ENCODE assay signal across 12 cellular contexts in the genomic region with DNA sequence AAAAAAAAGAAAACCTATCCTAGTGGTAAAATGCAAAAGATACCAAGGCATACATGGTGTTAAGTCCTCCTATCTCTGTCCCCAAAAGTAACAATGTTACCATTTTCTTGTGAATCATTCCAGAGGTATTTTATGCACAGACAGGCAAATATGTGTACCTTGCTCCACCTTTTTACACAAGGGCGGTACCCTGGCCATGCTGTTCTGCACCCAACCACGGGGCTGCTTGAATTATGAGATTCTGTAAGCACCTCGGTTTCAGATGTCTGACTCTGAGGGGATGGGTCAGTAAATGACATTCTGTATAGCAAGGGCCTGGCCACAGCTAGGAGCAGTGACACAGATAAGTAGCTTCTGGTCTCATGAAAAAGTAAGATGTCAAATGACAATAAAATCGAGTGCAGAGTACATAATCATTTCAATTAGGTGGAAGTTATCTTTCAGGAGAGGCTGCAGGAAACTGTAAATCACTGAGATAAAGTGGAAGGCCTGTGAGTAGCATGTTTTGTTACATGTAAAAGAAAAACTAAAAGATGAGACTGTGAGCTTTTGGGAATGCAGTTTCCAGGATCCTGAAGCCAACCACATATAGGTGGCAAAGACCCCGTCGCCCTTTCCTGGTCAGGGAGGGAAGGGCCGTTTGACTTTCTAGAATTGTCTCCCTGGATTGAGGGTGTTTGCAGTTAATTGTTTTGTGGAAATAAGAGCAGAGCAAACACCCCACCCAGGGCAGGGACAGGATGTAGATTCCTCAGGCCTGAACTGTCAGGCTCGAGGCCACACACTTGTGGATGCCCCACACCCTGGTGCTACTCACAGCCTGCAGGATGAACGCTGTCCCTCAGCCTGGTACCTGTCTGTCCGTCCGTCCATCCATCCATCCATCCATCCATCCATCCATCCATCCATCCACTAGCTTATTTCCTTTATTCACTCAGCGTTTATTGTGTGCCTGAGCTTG. TPM values are rescaled to one million over a fixed set of nuclear protein-coding genes. Genes with fewer than 3 reads are reported as not detected.
DNase-seq lines count a peak whose midpoint lies in the region; ATAC-seq and TF ChIP-seq lines count a peak whose summit lies in the region.
"Had no signal": no experiment of that assay in that cellular context is flagged by ENCODE, and none has a peak within 500 bp of the region (broad histone marks: within the 10 kb centered on the region; RNA-seq: fewer than 3 reads in every experiment).

No MANE protein-coding gene starts in this region.

- H3K9me3 ChIP-seq in Caco-2 (no peaks in the 10 kb centered on the region), T-helper 17 cell (ENCODE audit: control insufficient read depth, low read length, poor library complexity, severe bottlenecking) (no peaks in the 10 kb centered on the region), mesodermal cell (ENCODE audit: control insufficient read depth, low read length) (no peaks in the 10 kb centered on the region), adrenal gland (replicated peaks in 1 of 3) (no peaks in the 10 kb centered on the region)

- H3K27me3 ChIP-seq in Caco-2 (replicated peaks; ENCODE audit: control insufficient read depth, insufficient read depth, low read length) (no peaks in the 10 kb centered on the region), adrenal gland (no peaks in the 10 kb centered on the region)

- TF ChIP-seq CTCF in Caco-2 (IDR thresholded peaks at IDR 0.05; ENCODE audit: insufficient read depth in 1 of 2, low read depth in 1 of 2, low read length in 1 of 2, severe bottlenecking in 1 of 2, unreplicated experiment in 1 of 2) (no peak), adrenal gland (IDR thresholded peaks at IDR 0.05) (no peak)

- H3K36me3 Mint-ChIP-seq in Caco-2 (ENCODE audit: insufficient read depth, unreplicated experiment) (peaks cover 13% of the 10 kb centered on the region), T-helper 17 cell (ENCODE audit: low read depth) (no peaks in the 10 kb centered on the region)
- H3K36me3 Mint-ChIP-seq in stimulated activated memory B cell treated with anti-CD40 and anti-IgM and Interleukin-4, amounts not matched to agents 10 μg/mL and 1 μg/mL and 100 μg/mL, for 72 hours: no peaks in the 10 kb centered on the region

- H3K4me1 Mint-ChIP-seq in Caco-2 (ENCODE audit: low read depth, unreplicated experiment) (peaks cover 23% of the 10 kb centered on the region), T-helper 17 cell (peaks cover 10% of the 10 kb centered on the region)
- peaks cover 17% of the 10 kb centered on the region for H3K4me1 Mint-ChIP-seq in stimulated activated memory B cell treated with anti-CD40 and anti-IgM and Interleukin-4, amounts not matched to agents 10 μg/mL and 1 μg/mL and 100 μg/mL, for 72 hours

- peak; percentile 77 to 86 for DNase-seq in Caco-2
- DNase-seq in HT1080 (ENCODE audit: low read depth): peak; percentile 48
- DNase-seq in T-helper 17 cell: no peak
- DNase-seq in NCI-H1694 (lab: John Stamatoyannopoulos, UW): no peak
- DNase-seq in substantia nigra (lab: John Stamatoyannopoulos, UW): no peak
- no peak for DNase-seq in adrenal gland
- DNase-seq: activated B cell treated with CpG ODN at 0.5 μM for 24 hours, NCI-H1694 treated with DMSO at 0.1 percent for 48 hours had no signal

- H3K27ac ChIP-seq in mesodermal cell (ENCODE audit: low read depth, low read length, severe bottlenecking): peak overlapping the region; percentile 32
- H3K27ac ChIP-seq in substantia nigra (ENCODE audit: low read depth, low read length, poor library complexity, severe bottlenecking): no peak overlapping the region
- H3K27ac ChIP-seq in adrenal gland: peak overlapping the region in 1 of 5 donors; percentile 30
- H3K27ac ChIP-seq: skin epidermis had no signal

- intact Hi-C loops in Caco-2 (cut with micrococcal nuclease; ENCODE audit: unreplicated experiment): loop anchor here (1.0 kb wide), 1 partner anchor 14 kb away; no protein-coding TSS in a partner anchor
- intact Hi-C loops in adrenal gland (cut with DNase I): no loop called here

- BruUV-seq in Caco-2 (replicated peaks; lab: Mats Ljungman, UMichigan): TSS peak; percentile 54

- H3K27me3 Mint-ChIP-seq in Caco-2 (ENCODE audit: insufficient read depth, unreplicated experiment) (no peaks in the 10 kb centered on the region), T-helper 17 cell (no peaks in the 10 kb centered on the region)
- no peaks in the 10 kb centered on the region for H3K27me3 Mint-ChIP-seq in stimulated activated memory B cell treated with anti-CD40 and anti-IgM and Interleukin-4, amounts not matched to agents 10 μg/mL and 1 μg/mL and 100 μg/mL, for 72 hours
- H3K27me3 Mint-ChIP-seq: activated B cell treated with CpG ODN at 0.5 μM for 24 hours had no signal

- ATAC-seq in T-helper 17 cell: no peak
- ATAC-seq in stimulated activated memory B cell treated with anti-CD40 and anti-IgM and Interleukin-4, amounts not matched to agents 10 μg/mL and 1 μg/mL and 100 μg/mL, for 72 hours: no peak

- H3K4me1 ChIP-seq in Caco-2 (peaks cover 65% of the 10 kb centered on the region), mesodermal cell (ENCODE audit: control insufficient read depth, insufficient read depth, low read length, poor library complexity, severe bottlenecking) (peaks cover 45% of the 10 kb centered on the region), adrenal gland (replicated peaks in 1 of 2) (peaks cover 4 to 18% of the 10 kb centered on the region in 2 donors)

- H3K9me3 Mint-ChIP-seq in Caco-2 (ENCODE audit: unreplicated experiment): no peaks in the 10 kb centered on the region
- H3K9me3 Mint-ChIP-seq in stimulated activated memory B cell treated with anti-CD40 and anti-IgM and Interleukin-4, amounts not matched to agents 10 μg/mL and 1 μg/mL and 100 μg/mL, for 72 hours: no peaks in the 10 kb centered on the region
- H3K9me3 Mint-ChIP-seq: activated B cell treated with CpG ODN at 0.5 μM for 24 hours had no signal

- no peaks in the 10 kb centered on the region for H3K36me3 ChIP-seq in Caco-2 (ENCODE audit: control insufficient read depth, insufficient read depth, low read length)
- H3K36me3 ChIP-seq in mesodermal cell (ENCODE audit: control insufficient read depth, insufficient read depth, low read length): no peaks in the 10 kb centered on the region
- no peaks in the 10 kb centered on the region for H3K36me3 ChIP-seq in adrenal gland (replicated peaks in 1 of 2)

- no peak for TF ChIP-seq POLR2A in adrenal gland (IDR thresholded peaks at IDR 0.05)

- no peak overlapping the region for H3K4me3 ChIP-seq in Caco-2 (ENCODE audit: low read depth, low read length)
- H3K4me3 ChIP-seq in mesodermal cell (ENCODE audit: extremely low read depth, insufficient read depth, low read length, poor library complexity, severe bottlenecking): no peak overlapping the region
- no peak overlapping the region for H3K4me3 ChIP-seq in adrenal gland
- H3K4me3 ChIP-seq: skin epidermis had no signal

- H3K4me3 Mint-ChIP-seq in Caco-2 (ENCODE audit: unreplicated experiment) (peak overlapping the region; percentile 44), T-helper 17 cell (no peak overlapping the region)
- no peak overlapping the region for H3K4me3 Mint-ChIP-seq in stimulated activated memory B cell treated with anti-CD40 and anti-IgM and Interleukin-4, amounts not matched to agents 10 μg/mL and 1 μg/mL and 100 μg/mL, for 72 hours
- H3K4me3 Mint-ChIP-seq: activated B cell treated with CpG ODN at 0.5 μM for 24 hours, CD14-positive monocyte had no signal

- peak overlapping the region; percentile 53 for H3K27ac Mint-ChIP-seq in Caco-2 (ENCODE audit: unreplicated experiment)
- H3K27ac Mint-ChIP-seq in T-helper 17 cell: peak overlapping the region; percentile 19
- H3K27ac Mint-ChIP-seq in stimulated activated memory B cell treated with anti-CD40 and anti-IgM and Interleukin-4, amounts not matched to agents 10 μg/mL and 1 μg/mL and 100 μg/mL, for 72 hours: no peak overlapping the region
- H3K27ac Mint-ChIP-seq: activated B cell treated with CpG ODN at 0.5 μM for 24 hours had no signal

- POLR2A ChIA-PET in Caco-2 (lab: Charles Lee): interaction anchor here (1.2 kb wide), 1 partner anchor 16 kb away, joined by 3 read pairs; no protein-coding TSS in a partner anchor

- CTCF ChIA-PET in Caco-2 (lab: Charles Lee): no interaction called here

- WGBS in mesodermal cell (ENCODE audit: insufficient coverage in 2 of 2), 2 experiments: 71 to 78% methylated on average over 4 to 6 of the region's 12 CpGs
- WGBS in adrenal gland, 4 donors: 67 to 74% (median 70%) methylated on average over 12 of the region's 12 CpGs

RNA-seq across cellular contexts. Expression of a gene that starts 30.2 kb away (rescaled TPM):
- total RNA-seq in Caco-2 (2022): 315 and 331 TPM in 2 replicates
- 126 and 138 TPM in 2 replicates for total RNA-seq in HT1080 (2014; rRNA removed; shearing (Covaris generic))
- 23.9 and 28.8 TPM in 2 replicates for polyA plus RNA-seq in HT1080 (2015; cell fraction: cytosol; rRNA removed)
- 927 and 954 TPM in 2 replicates for polyA plus RNA-seq in HT1080 (2015; cell fraction: nucleus; rRNA removed)
- total RNA-seq in T-helper 17 cell: 10 to 100 TPM; 41.1 to 42.5 TPM
- polyA plus RNA-seq in mesodermal cell (2013, experiment 1 of 2): 135 TPM
- 103 TPM for polyA plus RNA-seq in mesodermal cell (2013, experiment 2 of 2)
- total RNA-seq in adrenal gland: 100 to 1,000 TPM in 6 of 8 donors, 10 to 100 TPM in 2; 84.6 to 278 (median 120) TPM
- polyA plus RNA-seq in adrenal gland: 100 to 1,000 TPM in 2 of 3 donors, 10 to 100 TPM in 1; 94.9 to 174 (median 138) TPM

Comparison
In these comparisons a context has a peak if more than half of its experiments do, and no peak if none do; other contexts are left out.
1. DNase-seq: peak in Caco-2 (2 of 2) and HT1080 (single experiment); none in T-helper 17 cell (0 of 3), NCI-H1694 (single experiment), substantia nigra (0 of 49) and adrenal gland (0 of 7).